ENCODE assay signal across 1 cellular context in genomic region chr3:132657869-132658747, GRCh38.
TF ChIP-seq lines count a peak whose summit lies in the region.

No MANE protein-coding gene starts in this region.

TF ChIP-seq in HEK293, 187 proteins besides CTCF, POLR2A, EP300 and RAD21 (continued from another document):
- TF ChIP-seq ZNF148 (tag by site-specific recombination; IDR thresholded peaks at IDR 0.05; ENCODE audit: borderline replicate concordance) (no peak), ZNF37A (tag by site-specific recombination; IDR thresholded peaks at IDR 0.05) (no peak), ZNF596 (tag by site-specific recombination; IDR thresholded peaks at IDR 0.05) (no peak), ZNF398 (tag by site-specific recombination; IDR thresholded peaks at IDR 0.05) (no peak), ZNF510 (tag by site-specific recombination; IDR thresholded peaks at IDR 0.05; ENCODE audit: insufficient replicate concordance) (no peak), ZNF623 (tag by site-specific recombination; IDR thresholded peaks at IDR 0.05) (no peak), ZNF571 (tag by site-specific recombination; IDR thresholded peaks at IDR 0.05) (no peak), WT1 (tag by site-specific recombination; IDR thresholded peaks at IDR 0.05) (no peak), ZNF785 (tag by site-specific recombination; IDR thresholded peaks at IDR 0.05) (no peak), ZBTB8A (tag by site-specific recombination; IDR thresholded peaks at IDR 0.05) (no peak), ZNF792 (tag by site-specific recombination; IDR thresholded peaks at IDR 0.05) (no peak)
